Comparison of ENCODE assay signal across 2 cellular contexts in the genomic region with DNA sequence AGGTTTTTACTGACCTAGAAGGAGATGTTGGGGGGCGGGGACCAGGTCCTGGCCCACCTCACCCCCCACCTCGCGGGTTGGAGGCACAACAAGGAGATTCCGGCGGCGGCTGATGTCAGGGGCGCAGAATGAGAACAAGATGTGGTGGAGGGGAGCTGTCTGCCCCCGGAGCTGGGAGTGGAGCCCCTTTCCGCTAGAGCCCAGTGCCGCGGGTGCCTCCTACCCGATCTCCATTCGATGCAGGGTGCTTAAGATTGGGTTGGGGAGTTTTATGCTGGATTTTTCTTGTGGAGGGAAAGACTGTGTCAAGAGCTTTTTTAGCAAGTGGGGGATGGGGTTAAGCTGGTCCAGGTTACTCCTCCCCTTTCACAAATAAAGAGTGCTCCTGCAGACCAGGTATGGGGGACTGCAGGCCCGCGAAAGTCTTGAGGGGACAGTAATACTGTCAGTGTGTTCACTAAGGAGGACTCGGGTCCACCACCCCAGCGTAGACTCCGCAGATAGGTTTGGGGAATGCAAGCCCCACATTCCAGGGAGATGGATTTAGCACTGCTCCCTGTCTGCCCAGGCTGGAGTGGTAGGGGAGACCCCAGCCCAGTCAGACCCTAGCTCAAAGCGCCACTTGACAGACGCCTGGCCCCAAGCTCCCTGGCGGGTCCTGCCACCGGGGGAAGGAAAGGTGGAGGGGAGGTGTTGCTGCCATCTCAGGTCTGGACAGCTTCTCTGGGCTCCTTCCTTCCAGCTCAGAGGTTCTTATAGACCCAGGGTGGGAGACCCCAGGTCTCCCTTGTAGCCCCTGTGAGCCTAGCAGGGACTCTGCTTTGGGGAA.
TF ChIP-seq lines count a peak whose summit lies in the region.

No MANE protein-coding gene starts in this region.

TF ChIP-seq in HepG2, 621 proteins besides CTCF, POLR2A, EP300 and RAD21:
- TF ChIP-seq MTF2 (CRISPR knock-in tag; IDR thresholded peaks at IDR 0.05; ENCODE audit: borderline replicate concordance) (0 out of 2 replicates have a peak, but pooled peaks have one; percentile 52), EZH2 (conservative IDR thresholded peaks at IDR 0.05; ENCODE audit: low read depth, low read length) (peak; percentile 99)
- TF ChIP-seq, protein P1, sequence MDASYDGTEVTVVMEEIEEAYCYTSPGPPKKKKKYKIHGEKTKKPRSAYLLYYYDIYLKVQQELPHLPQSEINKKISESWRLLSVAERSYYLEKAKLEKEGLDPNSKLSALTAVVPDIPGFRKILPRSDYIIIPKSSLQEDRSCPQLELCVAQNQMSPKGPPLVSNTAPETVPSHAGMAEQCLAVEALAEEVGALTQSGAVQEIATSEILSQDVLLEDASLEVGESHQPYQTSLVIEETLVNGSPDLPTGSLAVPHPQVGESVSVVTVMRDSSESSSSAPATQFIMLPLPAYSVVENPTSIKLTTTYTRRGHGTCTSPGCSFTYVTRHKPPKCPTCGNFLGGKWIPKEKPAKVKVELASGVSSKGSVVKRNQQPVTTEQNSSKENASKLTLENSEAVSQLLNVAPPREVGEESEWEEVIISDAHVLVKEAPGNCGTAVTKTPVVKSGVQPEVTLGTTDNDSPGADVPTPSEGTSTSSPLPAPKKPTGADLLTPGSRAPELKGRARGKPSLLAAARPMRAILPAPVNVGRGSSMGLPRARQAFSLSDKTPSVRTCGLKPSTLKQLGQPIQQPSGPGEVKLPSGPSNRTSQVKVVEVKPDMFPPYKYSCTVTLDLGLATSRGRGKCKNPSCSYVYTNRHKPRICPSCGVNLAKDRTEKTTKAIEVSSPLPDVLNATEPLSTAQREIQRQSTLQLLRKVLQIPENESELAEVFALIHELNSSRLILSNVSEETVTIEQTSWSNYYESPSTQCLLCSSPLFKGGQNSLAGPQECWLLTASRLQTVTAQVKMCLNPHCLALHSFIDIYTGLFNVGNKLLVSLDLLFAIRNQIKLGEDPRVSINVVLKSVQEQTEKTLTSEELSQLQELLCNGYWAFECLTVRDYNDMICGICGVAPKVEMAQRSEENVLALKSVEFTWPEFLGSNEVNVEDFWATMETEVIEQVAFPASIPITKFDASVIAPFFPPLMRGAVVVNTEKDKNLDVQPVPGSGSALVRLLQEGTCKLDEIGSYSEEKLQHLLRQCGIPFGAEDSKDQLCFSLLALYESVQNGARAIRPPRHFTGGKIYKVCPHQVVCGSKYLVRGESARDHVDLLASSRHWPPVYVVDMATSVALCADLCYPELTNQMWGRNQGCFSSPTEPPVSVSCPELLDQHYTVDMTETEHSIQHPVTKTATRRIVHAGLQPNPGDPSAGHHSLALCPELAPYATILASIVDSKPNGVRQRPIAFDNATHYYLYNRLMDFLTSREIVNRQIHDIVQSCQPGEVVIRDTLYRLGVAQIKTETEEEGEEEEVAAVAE (CRISPR knock-in tag; IDR thresholded peaks at IDR 0.05; ENCODE audit: borderline replicate concordance) = no peak

TF ChIP-seq in GM12891, 5 proteins besides CTCF, POLR2A, EP300 and RAD21:
- no peak for TF ChIP-seq TAF1 (IDR thresholded peaks at IDR 0.05; ENCODE audit: low read depth, low read length)
- TF ChIP-seq POLR2AphosphoS5 (IDR thresholded peaks at IDR 0.05; ENCODE audit: low read depth, low read length) = no peak
- TF ChIP-seq PAX5 (IDR thresholded peaks at IDR 0.05; ENCODE audit: insufficient read depth, low read length, severe bottlenecking) = no peak
- TF ChIP-seq SPI1 (IDR thresholded peaks at IDR 0.05; ENCODE audit: low read depth, low read length) = no peak
